ENCODE assay signal across 1 cellular context in the genomic region with DNA sequence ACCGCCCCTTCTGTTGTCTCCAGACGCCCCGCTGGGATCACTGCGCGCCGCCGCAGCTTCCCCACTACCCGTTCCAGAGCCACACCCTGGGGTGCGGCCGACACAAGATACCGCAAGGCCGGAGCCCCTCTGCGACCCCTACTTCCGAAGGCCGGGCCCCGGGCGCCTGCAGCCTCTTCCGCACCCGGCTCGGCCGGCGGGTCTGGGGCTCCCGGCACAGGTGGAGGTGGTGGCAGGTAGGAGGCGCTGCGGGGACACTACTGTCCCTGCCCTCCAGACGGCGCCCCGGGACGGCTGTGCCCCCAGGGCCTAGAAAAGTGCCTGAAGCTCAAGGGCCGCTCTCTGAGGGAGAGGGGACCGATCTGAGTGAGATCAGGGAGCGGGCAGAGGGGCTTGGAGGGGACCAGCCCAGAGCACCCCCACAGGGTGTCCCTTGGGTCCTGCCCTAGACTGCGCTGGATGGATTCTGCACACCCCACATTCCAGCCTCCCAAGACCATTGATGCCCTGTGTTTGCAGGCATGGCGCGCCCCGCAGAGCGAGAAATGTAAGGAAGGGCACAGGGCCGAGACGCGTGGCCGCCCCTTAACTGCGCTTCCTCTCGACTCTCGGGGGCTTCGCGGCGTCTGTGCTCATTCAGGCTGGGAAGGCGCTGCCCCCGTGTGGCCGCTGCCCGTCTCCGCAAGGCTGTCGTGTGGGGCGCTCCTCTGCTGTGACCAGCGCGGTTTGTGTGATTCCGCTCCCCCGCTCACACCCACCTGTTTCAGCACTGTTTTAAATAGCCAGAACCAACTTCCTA.
TF ChIP-seq lines count a peak whose summit lies in the region.

No MANE protein-coding gene starts in this region.

TF ChIP-seq in HepG2, 621 proteins besides CTCF, POLR2A, EP300 and RAD21 (continued from another document and continues in another):
- TF ChIP-seq, protein P1, sequence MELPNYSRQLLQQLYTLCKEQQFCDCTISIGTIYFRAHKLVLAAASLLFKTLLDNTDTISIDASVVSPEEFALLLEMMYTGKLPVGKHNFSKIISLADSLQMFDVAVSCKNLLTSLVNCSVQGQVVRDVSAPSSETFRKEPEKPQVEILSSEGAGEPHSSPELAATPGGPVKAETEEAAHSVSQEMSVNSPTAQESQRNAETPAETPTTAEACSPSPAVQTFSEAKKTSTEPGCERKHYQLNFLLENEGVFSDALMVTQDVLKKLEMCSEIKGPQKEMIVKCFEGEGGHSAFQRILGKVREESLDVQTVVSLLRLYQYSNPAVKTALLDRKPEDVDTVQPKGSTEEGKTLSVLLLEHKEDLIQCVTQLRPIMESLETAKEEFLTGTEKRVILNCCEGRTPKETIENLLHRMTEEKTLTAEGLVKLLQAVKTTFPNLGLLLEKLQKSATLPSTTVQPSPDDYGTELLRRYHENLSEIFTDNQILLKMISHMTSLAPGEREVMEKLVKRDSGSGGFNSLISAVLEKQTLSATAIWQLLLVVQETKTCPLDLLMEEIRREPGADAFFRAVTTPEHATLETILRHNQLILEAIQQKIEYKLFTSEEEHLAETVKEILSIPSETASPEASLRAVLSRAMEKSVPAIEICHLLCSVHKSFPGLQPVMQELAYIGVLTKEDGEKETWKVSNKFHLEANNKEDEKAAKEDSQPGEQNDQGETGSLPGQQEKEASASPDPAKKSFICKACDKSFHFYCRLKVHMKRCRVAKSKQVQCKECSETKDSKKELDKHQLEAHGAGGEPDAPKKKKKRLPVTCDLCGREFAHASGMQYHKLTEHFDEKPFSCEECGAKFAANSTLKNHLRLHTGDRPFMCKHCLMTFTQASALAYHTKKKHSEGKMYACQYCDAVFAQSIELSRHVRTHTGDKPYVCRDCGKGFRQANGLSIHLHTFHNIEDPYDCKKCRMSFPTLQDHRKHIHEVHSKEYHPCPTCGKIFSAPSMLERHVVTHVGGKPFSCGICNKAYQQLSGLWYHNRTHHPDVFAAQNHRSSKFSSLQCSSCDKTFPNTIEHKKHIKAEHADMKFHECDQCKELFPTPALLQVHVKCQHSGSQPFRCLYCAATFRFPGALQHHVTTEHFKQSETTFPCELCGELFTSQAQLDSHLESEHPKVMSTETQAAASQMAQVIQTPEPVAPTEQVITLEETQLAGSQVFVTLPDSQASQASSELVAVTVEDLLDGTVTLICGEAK (IDR thresholded peaks at IDR 0.05), result no peak
- TF ChIP-seq, protein P1 (CRISPR knock-in tag; IDR thresholded peaks at IDR 0.05), result no peak
- TF ChIP-seq EZH2 (conservative IDR thresholded peaks at IDR 0.05; ENCODE audit: low read depth, low read length) (no peak), ZSCAN21 (CRISPR knock-in tag; IDR thresholded peaks at IDR 0.05; ENCODE audit: borderline replicate concordance) (peak; percentile 79; the same call in 1 of the 2 replicates), ZNF230 (CRISPR knock-in tag; IDR thresholded peaks at IDR 0.05) (0 out of 2 replicates have a peak, but pooled peaks have one; percentile 71), ZNF839 (CRISPR knock-in tag; IDR thresholded peaks at IDR 0.05; ENCODE audit: borderline replicate concordance) (peak; percentile 50; the same call in 1 of the 2 replicates), HNRNPLL (IDR thresholded peaks at IDR 0.05; ENCODE audit: low read depth, low read length, poor library complexity, severe bottlenecking) (peak; percentile 44), ZNF670 (CRISPR knock-in tag; IDR thresholded peaks at IDR 0.05; ENCODE audit: borderline replicate concordance) (no peak), ZNF329 (CRISPR knock-in tag; IDR thresholded peaks at IDR 0.05; ENCODE audit: low read depth) (no peak), GZF1 (CRISPR knock-in tag; IDR thresholded peaks at IDR 0.05) (no peak), SMAD3 (CRISPR knock-in tag; IDR thresholded peaks at IDR 0.05) (0 out of 2 replicates have a peak, but pooled peaks have one; percentile 43), ZKSCAN8 (CRISPR knock-in tag; IDR thresholded peaks at IDR 0.05; ENCODE audit: borderline replicate concordance) (no peak), CBX5 (CRISPR knock-in tag; IDR thresholded peaks at IDR 0.05; ENCODE audit: borderline replicate concordance) (peak; percentile 91; the same call in 1 of the 2 replicates), JUN (CRISPR knock-in tag; IDR thresholded peaks at IDR 0.05) (peak; percentile 66; the same call in 1 of the 2 replicates), REL (CRISPR knock-in tag; conservative IDR thresholded peaks at IDR 0.05) (no peak), SP1 (IDR thresholded peaks at IDR 0.05) (no peak), SP1 (CRISPR knock-in tag; IDR thresholded peaks at IDR 0.05) (no peak)
- TF ChIP-seq, protein P2, sequence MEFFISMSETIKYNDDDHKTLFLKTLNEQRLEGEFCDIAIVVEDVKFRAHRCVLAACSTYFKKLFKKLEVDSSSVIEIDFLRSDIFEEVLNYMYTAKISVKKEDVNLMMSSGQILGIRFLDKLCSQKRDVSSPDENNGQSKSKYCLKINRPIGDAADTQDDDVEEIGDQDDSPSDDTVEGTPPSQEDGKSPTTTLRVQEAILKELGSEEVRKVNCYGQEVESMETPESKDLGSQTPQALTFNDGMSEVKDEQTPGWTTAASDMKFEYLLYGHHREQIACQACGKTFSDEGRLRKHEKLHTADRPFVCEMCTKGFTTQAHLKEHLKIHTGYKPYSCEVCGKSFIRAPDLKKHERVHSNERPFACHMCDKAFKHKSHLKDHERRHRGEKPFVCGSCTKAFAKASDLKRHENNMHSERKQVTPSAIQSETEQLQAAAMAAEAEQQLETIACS (CRISPR knock-in tag; IDR thresholded peaks at IDR 0.05), result no peak
- TF ChIP-seq, protein P3, sequence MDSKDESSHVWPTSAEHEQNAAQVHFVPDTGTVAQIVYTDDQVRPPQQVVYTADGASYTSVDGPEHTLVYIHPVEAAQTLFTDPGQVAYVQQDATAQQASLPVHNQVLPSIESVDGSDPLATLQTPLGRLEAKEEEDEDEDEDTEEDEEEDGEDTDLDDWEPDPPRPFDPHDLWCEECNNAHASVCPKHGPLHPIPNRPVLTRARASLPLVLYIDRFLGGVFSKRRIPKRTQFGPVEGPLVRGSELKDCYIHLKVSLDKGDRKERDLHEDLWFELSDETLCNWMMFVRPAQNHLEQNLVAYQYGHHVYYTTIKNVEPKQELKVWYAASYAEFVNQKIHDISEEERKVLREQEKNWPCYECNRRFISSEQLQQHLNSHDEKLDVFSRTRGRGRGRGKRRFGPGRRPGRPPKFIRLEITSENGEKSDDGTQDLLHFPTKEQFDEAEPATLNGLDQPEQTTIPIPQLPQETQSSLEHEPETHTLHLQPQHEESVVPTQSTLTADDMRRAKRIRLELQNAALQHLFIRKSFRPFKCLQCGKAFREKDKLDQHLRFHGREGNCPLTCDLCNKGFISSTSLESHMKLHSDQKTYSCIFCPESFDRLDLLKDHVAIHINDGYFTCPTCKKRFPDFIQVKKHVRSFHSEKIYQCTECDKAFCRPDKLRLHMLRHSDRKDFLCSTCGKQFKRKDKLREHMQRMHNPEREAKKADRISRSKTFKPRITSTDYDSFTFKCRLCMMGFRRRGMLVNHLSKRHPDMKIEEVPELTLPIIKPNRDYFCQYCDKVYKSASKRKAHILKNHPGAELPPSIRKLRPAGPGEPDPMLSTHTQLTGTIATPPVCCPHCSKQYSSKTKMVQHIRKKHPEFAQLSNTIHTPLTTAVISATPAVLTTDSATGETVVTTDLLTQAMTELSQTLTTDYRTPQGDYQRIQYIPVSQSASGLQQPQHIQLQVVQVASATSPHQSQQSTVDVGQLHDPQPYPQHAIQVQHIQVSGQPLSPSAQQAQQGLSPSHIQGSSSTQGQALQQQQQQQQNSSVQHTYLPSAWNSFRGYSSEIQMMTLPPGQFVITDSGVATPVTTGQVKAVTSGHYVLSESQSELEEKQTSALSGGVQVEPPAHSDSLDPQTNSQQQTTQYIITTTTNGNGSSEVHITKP (CRISPR knock-in tag; IDR thresholded peaks at IDR 0.05; ENCODE audit: low read depth), result no peak
- TF ChIP-seq, protein P4, sequence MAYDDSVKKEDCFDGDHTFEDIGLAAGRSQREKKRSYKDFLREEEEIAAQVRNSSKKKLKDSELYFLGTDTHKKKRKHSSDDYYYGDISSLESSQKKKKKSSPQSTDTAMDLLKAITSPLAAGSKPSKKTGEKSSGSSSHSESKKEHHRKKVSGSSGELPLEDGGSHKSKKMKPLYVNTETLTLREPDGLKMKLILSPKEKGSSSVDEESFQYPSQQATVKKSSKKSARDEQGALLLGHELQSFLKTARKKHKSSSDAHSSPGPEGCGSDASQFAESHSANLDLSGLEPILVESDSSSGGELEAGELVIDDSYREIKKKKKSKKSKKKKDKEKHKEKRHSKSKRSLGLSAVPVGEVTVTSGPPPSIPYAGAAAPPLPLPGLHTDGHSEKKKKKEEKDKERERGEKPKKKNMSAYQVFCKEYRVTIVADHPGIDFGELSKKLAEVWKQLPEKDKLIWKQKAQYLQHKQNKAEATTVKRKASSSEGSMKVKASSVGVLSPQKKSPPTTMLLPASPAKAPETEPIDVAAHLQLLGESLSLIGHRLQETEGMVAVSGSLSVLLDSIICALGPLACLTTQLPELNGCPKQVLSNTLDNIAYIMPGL (CRISPR knock-in tag; IDR thresholded peaks at IDR 0.05; ENCODE audit: borderline replicate concordance in 1 of 2, low read depth in 1 of 2), result peak; percentile 78 to 79
- TF ChIP-seq, protein P5, sequence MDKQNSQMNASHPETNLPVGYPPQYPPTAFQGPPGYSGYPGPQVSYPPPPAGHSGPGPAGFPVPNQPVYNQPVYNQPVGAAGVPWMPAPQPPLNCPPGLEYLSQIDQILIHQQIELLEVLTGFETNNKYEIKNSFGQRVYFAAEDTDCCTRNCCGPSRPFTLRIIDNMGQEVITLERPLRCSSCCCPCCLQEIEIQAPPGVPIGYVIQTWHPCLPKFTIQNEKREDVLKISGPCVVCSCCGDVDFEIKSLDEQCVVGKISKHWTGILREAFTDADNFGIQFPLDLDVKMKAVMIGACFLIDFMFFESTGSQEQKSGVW (CRISPR knock-in tag; IDR thresholded peaks at IDR 0.05; ENCODE audit: borderline replicate concordance), result no peak
- TF ChIP-seq, protein P6, sequence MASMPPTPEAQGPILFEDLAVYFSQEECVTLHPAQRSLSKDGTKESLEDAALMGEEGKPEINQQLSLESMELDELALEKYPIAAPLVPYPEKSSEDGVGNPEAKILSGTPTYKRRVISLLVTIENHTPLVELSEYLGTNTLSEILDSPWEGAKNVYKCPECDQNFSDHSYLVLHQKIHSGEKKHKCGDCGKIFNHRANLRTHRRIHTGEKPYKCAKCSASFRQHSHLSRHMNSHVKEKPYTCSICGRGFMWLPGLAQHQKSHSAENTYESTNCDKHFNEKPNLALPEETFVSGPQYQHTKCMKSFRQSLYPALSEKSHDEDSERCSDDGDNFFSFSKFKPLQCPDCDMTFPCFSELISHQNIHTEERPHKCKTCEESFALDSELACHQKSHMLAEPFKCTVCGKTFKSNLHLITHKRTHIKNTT (CRISPR knock-in tag; IDR thresholded peaks at IDR 0.05), result no peak
- TF ChIP-seq, protein P7, sequence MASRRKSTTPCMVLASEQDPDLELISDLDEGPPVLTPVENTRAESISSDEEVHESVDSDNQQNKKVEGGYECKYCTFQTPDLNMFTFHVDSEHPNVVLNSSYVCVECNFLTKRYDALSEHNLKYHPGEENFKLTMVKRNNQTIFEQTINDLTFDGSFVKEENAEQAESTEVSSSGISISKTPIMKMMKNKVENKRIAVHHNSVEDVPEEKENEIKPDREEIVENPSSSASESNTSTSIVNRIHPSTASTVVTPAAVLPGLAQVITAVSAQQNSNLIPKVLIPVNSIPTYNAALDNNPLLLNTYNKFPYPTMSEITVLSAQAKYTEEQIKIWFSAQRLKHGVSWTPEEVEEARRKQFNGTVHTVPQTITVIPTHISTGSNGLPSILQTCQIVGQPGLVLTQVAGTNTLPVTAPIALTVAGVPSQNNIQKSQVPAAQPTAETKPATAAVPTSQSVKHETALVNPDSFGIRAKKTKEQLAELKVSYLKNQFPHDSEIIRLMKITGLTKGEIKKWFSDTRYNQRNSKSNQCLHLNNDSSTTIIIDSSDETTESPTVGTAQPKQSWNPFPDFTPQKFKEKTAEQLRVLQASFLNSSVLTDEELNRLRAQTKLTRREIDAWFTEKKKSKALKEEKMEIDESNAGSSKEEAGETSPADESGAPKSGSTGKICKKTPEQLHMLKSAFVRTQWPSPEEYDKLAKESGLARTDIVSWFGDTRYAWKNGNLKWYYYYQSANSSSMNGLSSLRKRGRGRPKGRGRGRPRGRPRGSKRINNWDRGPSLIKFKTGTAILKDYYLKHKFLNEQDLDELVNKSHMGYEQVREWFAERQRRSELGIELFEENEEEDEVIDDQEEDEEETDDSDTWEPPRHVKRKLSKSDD (CRISPR knock-in tag; IDR thresholded peaks at IDR 0.05; ENCODE audit: low read depth), result peak; percentile 97
- TF ChIP-seq, protein P8, sequence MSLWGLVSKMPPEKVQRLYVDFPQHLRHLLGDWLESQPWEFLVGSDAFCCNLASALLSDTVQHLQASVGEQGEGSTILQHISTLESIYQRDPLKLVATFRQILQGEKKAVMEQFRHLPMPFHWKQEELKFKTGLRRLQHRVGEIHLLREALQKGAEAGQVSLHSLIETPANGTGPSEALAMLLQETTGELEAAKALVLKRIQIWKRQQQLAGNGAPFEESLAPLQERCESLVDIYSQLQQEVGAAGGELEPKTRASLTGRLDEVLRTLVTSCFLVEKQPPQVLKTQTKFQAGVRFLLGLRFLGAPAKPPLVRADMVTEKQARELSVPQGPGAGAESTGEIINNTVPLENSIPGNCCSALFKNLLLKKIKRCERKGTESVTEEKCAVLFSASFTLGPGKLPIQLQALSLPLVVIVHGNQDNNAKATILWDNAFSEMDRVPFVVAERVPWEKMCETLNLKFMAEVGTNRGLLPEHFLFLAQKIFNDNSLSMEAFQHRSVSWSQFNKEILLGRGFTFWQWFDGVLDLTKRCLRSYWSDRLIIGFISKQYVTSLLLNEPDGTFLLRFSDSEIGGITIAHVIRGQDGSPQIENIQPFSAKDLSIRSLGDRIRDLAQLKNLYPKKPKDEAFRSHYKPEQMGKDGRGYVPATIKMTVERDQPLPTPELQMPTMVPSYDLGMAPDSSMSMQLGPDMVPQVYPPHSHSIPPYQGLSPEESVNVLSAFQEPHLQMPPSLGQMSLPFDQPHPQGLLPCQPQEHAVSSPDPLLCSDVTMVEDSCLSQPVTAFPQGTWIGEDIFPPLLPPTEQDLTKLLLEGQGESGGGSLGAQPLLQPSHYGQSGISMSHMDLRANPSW (CRISPR knock-in tag; IDR thresholded peaks at IDR 0.05; ENCODE audit: borderline replicate concordance), result no peak
